ENCODE assay signal across 1 cellular context in genomic region chr16:17224859-17225258, GRCh38.
TF ChIP-seq lines count a peak whose summit lies in the region.

No MANE protein-coding gene starts in this region.

TF ChIP-seq in GM12878, 131 proteins besides CTCF, POLR2A, EP300 and RAD21 (continued from another document):
- TF ChIP-seq POU2F2 (IDR thresholded peaks at IDR 0.05; ENCODE audit: borderline replicate concordance, low read depth, low read length): no peak
- no peak for TF ChIP-seq RBBP5 (conservative IDR thresholded peaks at IDR 0.05)
- TF ChIP-seq, protein P1, sequence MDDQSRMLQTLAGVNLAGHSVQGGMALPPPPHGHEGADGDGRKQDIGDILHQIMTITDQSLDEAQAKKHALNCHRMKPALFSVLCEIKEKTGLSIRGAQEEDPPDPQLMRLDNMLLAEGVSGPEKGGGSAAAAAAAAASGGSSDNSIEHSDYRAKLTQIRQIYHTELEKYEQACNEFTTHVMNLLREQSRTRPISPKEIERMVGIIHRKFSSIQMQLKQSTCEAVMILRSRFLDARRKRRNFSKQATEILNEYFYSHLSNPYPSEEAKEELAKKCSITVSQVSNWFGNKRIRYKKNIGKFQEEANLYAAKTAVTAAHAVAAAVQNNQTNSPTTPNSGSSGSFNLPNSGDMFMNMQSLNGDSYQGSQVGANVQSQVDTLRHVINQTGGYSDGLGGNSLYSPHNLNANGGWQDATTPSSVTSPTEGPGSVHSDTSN (IDR thresholded peaks at IDR 0.05; ENCODE audit: insufficient replicate concordance, low read depth, low read length): no peak
- TF ChIP-seq, protein P2, sequence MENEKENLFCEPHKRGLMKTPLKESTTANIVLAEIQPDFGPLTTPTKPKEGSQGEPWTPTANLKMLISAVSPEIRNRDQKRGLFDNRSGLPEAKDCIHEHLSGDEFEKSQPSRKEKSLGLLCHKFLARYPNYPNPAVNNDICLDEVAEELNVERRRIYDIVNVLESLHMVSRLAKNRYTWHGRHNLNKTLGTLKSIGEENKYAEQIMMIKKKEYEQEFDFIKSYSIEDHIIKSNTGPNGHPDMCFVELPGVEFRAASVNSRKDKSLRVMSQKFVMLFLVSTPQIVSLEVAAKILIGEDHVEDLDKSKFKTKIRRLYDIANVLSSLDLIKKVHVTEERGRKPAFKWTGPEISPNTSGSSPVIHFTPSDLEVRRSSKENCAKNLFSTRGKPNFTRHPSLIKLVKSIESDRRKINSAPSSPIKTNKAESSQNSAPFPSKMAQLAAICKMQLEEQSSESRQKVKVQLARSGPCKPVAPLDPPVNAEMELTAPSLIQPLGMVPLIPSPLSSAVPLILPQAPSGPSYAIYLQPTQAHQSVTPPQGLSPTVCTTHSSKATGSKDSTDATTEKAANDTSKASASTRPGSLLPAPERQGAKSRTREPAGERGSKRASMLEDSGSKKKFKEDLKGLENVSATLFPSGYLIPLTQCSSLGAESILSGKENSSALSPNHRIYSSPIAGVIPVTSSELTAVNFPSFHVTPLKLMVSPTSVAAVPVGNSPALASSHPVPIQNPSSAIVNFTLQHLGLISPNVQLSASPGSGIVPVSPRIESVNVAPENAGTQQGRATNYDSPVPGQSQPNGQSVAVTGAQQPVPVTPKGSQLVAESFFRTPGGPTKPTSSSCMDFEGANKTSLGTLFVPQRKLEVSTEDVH (IDR thresholded peaks at IDR 0.05; ENCODE audit: low read depth, partially characterized antibody): no peak
